28 cellular contexts compared by ENCODE assay signal in genomic region chr11:113468666-113469345, GRCh38. TPM values are rescaled to one million over a fixed set of nuclear protein-coding genes. Genes with fewer than 3 reads are reported as not detected.
"Had no signal": no experiment of that assay in that cellular context is flagged by ENCODE, and none has a peak within 500 bp of the region (broad histone marks: within the 10 kb centered on the region; RNA-seq: fewer than 3 reads in every experiment).

No MANE protein-coding gene starts in this region.

- H3K27ac Mint-ChIP-seq: activated B cell treated with CpG ODN at 0.5 μM for 24 hours; activated CD8-positive, alpha-beta memory T cell treated with anti-CD3 and anti-CD28 coated beads, Interleukin-2, amount 10 ng/mL, durations not matched to agents 7 days and 5 days; activated CD8-positive, alpha-beta T cell treated with anti-CD3 and anti-CD28 coated beads, Interleukin-2, amount 10 ng/mL, durations not matched to agents 7 days and 5 days; activated naive CD4-positive, alpha-beta T cell treated with anti-CD3 and anti-CD28 coated beads, Interleukin-2, amount 50 U/mL, for 72 hours; activated T-helper 2 cell treated with anti-CD3 and anti-CD28 coated beads, Interferon-gamma antibody, Interleukin-2, Interleukin-4, amounts not matched to agents 10 μg/mL and 5 μg/mL and 100 μg/mL, durations not matched to agents 14 hours and 24 hours and 36 hours; natural killer cell; neural progenitor cell had no signal

- H3K9me3 Mint-ChIP-seq: activated B cell treated with CpG ODN at 0.5 μM for 24 hours; activated naive CD4-positive, alpha-beta T cell treated with anti-CD3 and anti-CD28 coated beads, Interleukin-2, amount 50 U/mL, for 72 hours; activated T-helper 2 cell treated with anti-CD3 and anti-CD28 coated beads, Interferon-gamma antibody, Interleukin-2, Interleukin-4, amounts not matched to agents 10 μg/mL and 5 μg/mL and 100 μg/mL, durations not matched to agents 14 hours and 24 hours and 36 hours; neural progenitor cell had no signal

- H3K4me3 ChIP-seq: body of pancreas, cardiac muscle cell, colonic mucosa, heart right ventricle, lower lobe of right lung, neural progenitor cell, right atrium auricular region, tibial nerve had no signal

- ATAC-seq: activated CD8-positive, alpha-beta memory T cell treated with anti-CD3 and anti-CD28 coated beads, Interleukin-2, amount 10 ng/mL, durations not matched to agents 7 days and 5 days; activated CD8-positive, alpha-beta T cell treated with anti-CD3 and anti-CD28 coated beads, Interleukin-2, amount 10 ng/mL, durations not matched to agents 7 days and 5 days; activated naive CD4-positive, alpha-beta T cell treated with anti-CD3 and anti-CD28 coated beads, Interleukin-2, amount 50 U/mL, for 72 hours; body of pancreas; esophagus mucosa; heart right ventricle; left lobe of liver; lower lobe of right lung; natural killer cell had no signal

- H3K27ac ChIP-seq: body of pancreas, cardiac muscle cell, colonic mucosa, heart right ventricle, lower lobe of right lung, neural progenitor cell, right atrium auricular region, tibial nerve had no signal

- H3K4me1 Mint-ChIP-seq: activated B cell treated with CpG ODN at 0.5 μM for 24 hours, natural killer cell, neural progenitor cell had no signal

- H3K9me3 ChIP-seq: body of pancreas, colonic mucosa, heart right ventricle, lower lobe of right lung, right atrium auricular region, tibial nerve had no signal

- H3K36me3 ChIP-seq: cardiac muscle cell, colonic mucosa, heart right ventricle, lower lobe of right lung, neural progenitor cell, right atrium auricular region, tibial nerve had no signal

- H3K4me3 Mint-ChIP-seq: activated B cell treated with CpG ODN at 0.5 μM for 24 hours; activated CD8-positive, alpha-beta memory T cell treated with anti-CD3 and anti-CD28 coated beads, Interleukin-2, amount 10 ng/mL, durations not matched to agents 7 days and 5 days; activated CD8-positive, alpha-beta T cell treated with anti-CD3 and anti-CD28 coated beads, Interleukin-2, amount 10 ng/mL, durations not matched to agents 7 days and 5 days; natural killer cell; neural progenitor cell had no signal

- H3K36me3 Mint-ChIP-seq: activated CD8-positive, alpha-beta memory T cell treated with anti-CD3 and anti-CD28 coated beads, Interleukin-2, amount 10 ng/mL, durations not matched to agents 7 days and 5 days; activated naive CD4-positive, alpha-beta T cell treated with anti-CD3 and anti-CD28 coated beads, Interleukin-2, amount 50 U/mL, for 72 hours; neural progenitor cell had no signal

- DNase-seq: activated B cell treated with CpG ODN at 0.5 μM for 24 hours; activated CD4-positive, alpha-beta T cell treated with anti-CD3 and anti-CD28 coated beads, Interleukin-2, amount 50 U/mL, for 1 hour; activated CD8-positive, alpha-beta memory T cell treated with anti-CD3 and anti-CD28 coated beads, Interleukin-2, amount 10 ng/mL, durations not matched to agents 7 days and 5 days; activated CD8-positive, alpha-beta T cell treated with anti-CD3 and anti-CD28 coated beads, Interleukin-2, amount 10 ng/mL, durations not matched to agents 7 days and 5 days; activated T-cell treated with anti-CD3 and anti-CD28 coated beads, Interleukin-2, amount 50 U/mL, for 48 hours; anterior cingulate cortex; body of pancreas; cerebellar nuclear complex; colonic mucosa; foreskin fibroblast; heart right ventricle; kidney glomerular epithelial cell; lower lobe of right lung; mesenchymal stem cell; natural killer cell; occipital lobe; stimulated activated CD4-positive, alpha-beta T cell treated with anti-CD3 and anti-CD28 coated beads, Interleukin-2, amount 100 ng/mL, for 48 hours; stimulated activated naive CD4-positive, alpha-beta T cell treated with Interleukin-2 at 50 U/mL for 16 hours; T-helper 2 cell had no signal

RNA-seq across cellular contexts. Expression of gene DRD2, which starts 6.4 kb away (rescaled TPM):
- total RNA-seq: activated B cell treated with CpG ODN at 0.5 μM for 24 hours; activated CD8-positive, alpha-beta T cell treated with anti-CD3 and anti-CD28 coated beads, Interleukin-2, amount 10 ng/mL, durations not matched to agents 7 days and 5 days; activated naive CD4-positive, alpha-beta T cell treated with anti-CD3 and anti-CD28 coated beads, Interleukin-2, amount 50 U/mL, for 72 hours; left lobe of liver; lower lobe of right lung; natural killer cell; occipital lobe; pulmonary artery endothelial cell; right atrium auricular region had no signal
